8 cellular contexts compared by ENCODE assay signal in the genomic region with DNA sequence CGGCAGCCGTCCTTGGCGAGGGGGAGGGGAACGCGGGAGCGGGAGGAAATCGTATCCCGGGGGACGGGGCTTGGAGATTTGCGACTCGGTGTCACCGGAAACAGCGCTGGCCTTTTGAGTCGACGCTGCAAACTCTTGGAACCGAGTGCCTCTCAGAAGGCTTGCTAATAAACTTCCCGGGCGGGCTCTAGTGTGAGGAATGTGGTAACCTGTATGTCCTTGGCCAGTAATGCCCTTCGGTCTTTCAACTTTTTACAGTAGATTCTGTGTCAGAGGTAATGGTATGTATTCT.
A peak's percentile ranks its signal among the peaks of the same experiment; 100 is the strongest.
DNase-seq lines count a peak whose midpoint lies in the region; TF ChIP-seq lines count a peak whose summit lies in the region.

No MANE protein-coding gene starts in this region.

- peak overlapping the region; percentile 98 for H3K9ac ChIP-seq in SU-DHL-6 (ENCODE audit: low read length)
- peak overlapping the region; percentile 93 for H3K9ac ChIP-seq in skeletal muscle satellite cell (ENCODE audit: low read depth, low read length)

- H3K36me3 ChIP-seq in SU-DHL-6 (ENCODE audit: low read length) (peaks cover 16% of the 10 kb centered on the region), skeletal muscle satellite cell (ENCODE audit: insufficient read depth, low read length) (peaks cover 6% of the 10 kb centered on the region)

- H3K4me3 ChIP-seq in SU-DHL-6 (ENCODE audit: insufficient read depth, low read length, poor library complexity, severe bottlenecking), result peak overlapping the region; percentile 96
- H3K4me3 ChIP-seq in foreskin fibroblast (ENCODE audit: low read depth in 1 of 2, low read length in 2 of 2), result peak overlapping the region; percentile 42 to 93
- H3K4me3 ChIP-seq in skeletal muscle satellite cell (ENCODE audit: low read length), result peak overlapping the region; percentile 83

- no peaks in the 10 kb centered on the region for H3K9me3 Mint-ChIP-seq in activated CD4-positive, alpha-beta T cell treated with anti-CD3 and anti-CD28 coated beads, Interleukin-2, amount 10 ng/mL, durations not matched to agents 24 days and 14 days

- H3K27me3 Mint-ChIP-seq in activated CD4-positive, alpha-beta T cell treated with anti-CD3 and anti-CD28 coated beads, Interleukin-2, amount 10 ng/mL, durations not matched to agents 24 days and 14 days, result no peaks in the 10 kb centered on the region

- no peaks in the 10 kb centered on the region for H3K9me3 ChIP-seq in SU-DHL-6 (ENCODE audit: insufficient read depth, low read length)
- no peaks in the 10 kb centered on the region for H3K9me3 ChIP-seq in skeletal muscle satellite cell (replicated peaks; ENCODE audit: low read length)

- H3K4me3 Mint-ChIP-seq in activated CD4-positive, alpha-beta T cell treated with anti-CD3 and anti-CD28 coated beads, Interleukin-2, amount 10 ng/mL, durations not matched to agents 24 days and 14 days, result peak overlapping the region; percentile 90

- no peak for DNase-seq in activated CD4-positive, alpha-beta T cell treated with anti-CD3 and anti-CD28 coated beads, Interleukin-2, amount 10 ng/mL, durations not matched to agents 24 days and 14 days
- DNase-seq in activated CD4-positive, alpha-beta T cell treated with anti-CD3 and anti-CD28 coated beads, Interleukin-2, amount 50 U/mL, for 48 hours, result no peak
- no peak for DNase-seq in foreskin fibroblast
- DNase-seq in UCSD-AML1 (lab: John Stamatoyannopoulos, UW; ENCODE audit: unreplicated experiment), result no peak
- no peak for DNase-seq in stimulated activated CD4-positive, alpha-beta T cell treated with anti-CD3 and anti-CD28 coated beads, Interleukin-2, amount 100 ng/mL, for 24 hours
- no peak for DNase-seq in NCI-H146 (lab: John Stamatoyannopoulos, UW)

- no peak for TF ChIP-seq CTCF in SU-DHL-6 (IDR thresholded peaks at IDR 0.05; ENCODE audit: insufficient read depth, low read length, poor library complexity, severe bottlenecking)
- no peak for TF ChIP-seq CTCF in foreskin fibroblast (IDR thresholded peaks at IDR 0.05; ENCODE audit: low read depth, low read length)

- H3K4me1 ChIP-seq in skeletal muscle satellite cell (ENCODE audit: control insufficient read depth, insufficient read depth, low read length), result peaks cover 24% of the 10 kb centered on the region

- H3K36me3 Mint-ChIP-seq in activated CD4-positive, alpha-beta T cell treated with anti-CD3 and anti-CD28 coated beads, Interleukin-2, amount 10 ng/mL, durations not matched to agents 24 days and 14 days (ENCODE audit: low read depth), result peaks cover 13% of the 10 kb centered on the region

- intact Hi-C loops in activated CD4-positive, alpha-beta T cell treated with anti-CD3 and anti-CD28 coated beads, Interleukin-2, amount 10 ng/mL, durations not matched to agents 24 days and 14 days (cut with micrococcal nuclease), result loop anchor here (2.0 to 5.0 kb wide), 6 partner anchors 136 to 1875 kb away; a partner anchor contains a TSS

- peak overlapping the region; percentile 94 for H3K27ac ChIP-seq in SU-DHL-6 (ENCODE audit: low read depth, low read length)

- H2AFZ ChIP-seq in SU-DHL-6 (ENCODE audit: low read depth, low read length, severe bottlenecking), result no peak overlapping the region

- H3K27me3 ChIP-seq in SU-DHL-6 (ENCODE audit: low read length) (no peaks in the 10 kb centered on the region), skeletal muscle satellite cell (ENCODE audit: control insufficient read depth, insufficient read depth, low read length) (no peaks in the 10 kb centered on the region)

- peaks cover 52% of the 10 kb centered on the region for H3K79me2 ChIP-seq in SU-DHL-6 (ENCODE audit: insufficient read depth, low read length)

- H3K4me2 ChIP-seq in SU-DHL-6 (ENCODE audit: low read depth, low read length, poor library complexity, severe bottlenecking) (peak overlapping the region; percentile 99), skeletal muscle satellite cell (ENCODE audit: low read length) (peak overlapping the region; percentile 79)

- H4K20me1 ChIP-seq in SU-DHL-6 (ENCODE audit: low read depth, low read length), result peaks cover 43% of the 10 kb centered on the region

- no peaks in the 10 kb centered on the region for H3K9me2 ChIP-seq in SU-DHL-6 (replicated peaks; ENCODE audit: insufficient read depth, low read length)

- H3K4me1 Mint-ChIP-seq in activated CD4-positive, alpha-beta T cell treated with anti-CD3 and anti-CD28 coated beads, Interleukin-2, amount 10 ng/mL, durations not matched to agents 24 days and 14 days, result peaks cover 39% of the 10 kb centered on the region

- H3F3A ChIP-seq in SU-DHL-6 (ENCODE audit: insufficient read depth), result peaks cover 16% of the 10 kb centered on the region

- peak overlapping the region; percentile 88 for H3K27ac Mint-ChIP-seq in activated CD4-positive, alpha-beta T cell treated with anti-CD3 and anti-CD28 coated beads, Interleukin-2, amount 10 ng/mL, durations not matched to agents 24 days and 14 days
